Comparison of ENCODE assay signal across 1 cellular context in genomic region chr10:32056136-32057040, GRCh38.
TF ChIP-seq lines count a peak whose summit lies in the region.

Gene KIF5B, minus strand, starts transcription at chr10:32056425. Its CDS starts 452 bp downstream, at chr10:32055973.

TF ChIP-seq in WTC11, 78 proteins besides CTCF, POLR2A, EP300 and RAD21 (continued from another document):
- TF ChIP-seq FOXP4 (CRISPR knock-in tag; IDR thresholded peaks at IDR 0.05) (peak; percentile 66; the same call in 1 of the 2 replicates), ATF1 (CRISPR knock-in tag; IDR thresholded peaks at IDR 0.05) (no peak), ETV6 (CRISPR knock-in tag; IDR thresholded peaks at IDR 0.05) (0 out of 2 replicates have a peak, but pooled peaks have one; percentile 23), KAT7 (CRISPR knock-in tag; IDR thresholded peaks at IDR 0.05; ENCODE audit: borderline replicate concordance) (peak; percentile 57; the same call in 1 of the 2 replicates), ZNF121 (CRISPR knock-in tag; IDR thresholded peaks at IDR 0.05) (peak; percentile 87), E2F5 (CRISPR knock-in tag; IDR thresholded peaks at IDR 0.05) (peak; percentile 84; the same call in 1 of the 2 replicates), MLX (CRISPR knock-in tag; IDR thresholded peaks at IDR 0.05) (0 out of 2 replicates have a peak, but pooled peaks have one; percentile 28), ESRRA (CRISPR knock-in tag; IDR thresholded peaks at IDR 0.05; ENCODE audit: borderline replicate concordance) (peak; percentile 12; the same call in 1 of the 2 replicates), HMGXB4 (CRISPR knock-in tag; IDR thresholded peaks at IDR 0.05) (peak; percentile 74; the same call in 1 of the 2 replicates), TEAD1 (CRISPR knock-in tag; IDR thresholded peaks at IDR 0.05) (0 out of 2 replicates have a peak, but pooled peaks have one; percentile 27), ZNF425 (CRISPR knock-in tag; conservative IDR thresholded peaks at IDR 0.05) (no peak), MYBL2 (CRISPR knock-in tag; IDR thresholded peaks at IDR 0.05) (peak; percentile 93), NFYB (CRISPR knock-in tag; conservative IDR thresholded peaks at IDR 0.05; ENCODE audit: low read depth) (0 out of 2 replicates have a peak, but pooled peaks have one; percentile 11), CREM (CRISPR knock-in tag; IDR thresholded peaks at IDR 0.05) (peak; percentile 62; the same call in 1 of the 2 replicates), JUN (CRISPR knock-in tag; IDR thresholded peaks at IDR 0.05) (0 out of 2 replicates have a peak, but pooled peaks have one; percentile 39), EMX1 (CRISPR knock-in tag; IDR thresholded peaks at IDR 0.05) (peak; percentile 65; the same call in 1 of the 2 replicates), TCF7 (CRISPR knock-in tag; IDR thresholded peaks at IDR 0.05; ENCODE audit: low read depth) (peak; percentile 46; the same call in 1 of the 2 replicates), IRF1 (CRISPR knock-in tag; IDR thresholded peaks at IDR 0.05) (no peak; the same call in 1 of the 2 replicates), ZNF232 (CRISPR knock-in tag; IDR thresholded peaks at IDR 0.05) (peak; percentile 59; the same call in 1 of the 2 replicates)
